17 cellular contexts compared by ENCODE assay signal in genomic region chr9:4424891-4425290, GRCh38.
A peak's percentile ranks its signal among the peaks of the same experiment; 100 is the strongest.
DNase-seq lines count a peak whose midpoint lies in the region; ATAC-seq and TF ChIP-seq lines count a peak whose summit lies in the region.
"Had no signal": no experiment of that assay in that cellular context is flagged by ENCODE, and none has a peak within 500 bp of the region (broad histone marks: within the 10 kb centered on the region; RNA-seq: fewer than 3 reads in every experiment).

No MANE protein-coding gene starts in this region.

- ATAC-seq in upper lobe of right lung (no peak), left lung (no peak), GM21390 (IDR thresholded peaks at IDR 0.05; ENCODE audit: unreplicated experiment) (no peak)

- intact Hi-C loops in upper lobe of right lung (cut with DNase I): no loop called here
- intact Hi-C loops in left lung (cut with DNase I): no loop called here

- H3K36me3 ChIP-seq in SK-N-MC (ENCODE audit: insufficient read depth, low read length): no peaks in the 10 kb centered on the region
- no peaks in the 10 kb centered on the region for H3K36me3 ChIP-seq in upper lobe of right lung
- H3K36me3 ChIP-seq in left lung: no peaks in the 10 kb centered on the region
- H3K36me3 ChIP-seq: BE2C, Peyer's patch had no signal

- no peak overlapping the region for H3K9ac ChIP-seq in SK-N-MC (ENCODE audit: insufficient read length)

- no peak for DNase-seq in SK-N-MC (ENCODE audit: low read depth, low spot score)
- DNase-seq in epithelial cell of prostate (ENCODE audit: low read depth, low spot score): no peak
- peak; percentile 16 for DNase-seq in iris pigment epithelial cell (ENCODE audit: low read depth)
- DNase-seq in upper lobe of right lung: no peak
- no peak for DNase-seq in left lung
- DNase-seq in NCI-H69 (lab: John Stamatoyannopoulos, UW): no peak
- DNase-seq: BE2C; Caco-2; CD4-positive, alpha-beta T cell; GDM1; H9; KG1; NCI-H1694 treated with DMSO at 0.1 percent for 48 hours; NCI-H748 treated with DMSO at 0.1 percent for 48 hours; NK-92 treated with Interleukin-12 subunit alpha and Interleukin-12 subunit beta, amount 100 ng/mL, for 24 hours; Peyer's patch had no signal

- H3K4me1 ChIP-seq in upper lobe of right lung: peaks cover 2% of the 10 kb centered on the region
- H3K4me1 ChIP-seq in left lung: peaks cover 3 to 8% of the 10 kb centered on the region in 2 donors
- H3K4me1 ChIP-seq: BE2C had no signal

- H3K4me3 ChIP-seq in SK-N-MC (no peak overlapping the region), upper lobe of right lung (no peak overlapping the region), left lung (no peak overlapping the region)
- H3K4me3 ChIP-seq: Peyer's patch had no signal

- TF ChIP-seq CTCF in upper lobe of right lung (IDR thresholded peaks at IDR 0.05) (no peak), left lung (IDR thresholded peaks at IDR 0.05) (no peak)

- H3K9me3 ChIP-seq in SK-N-MC (ENCODE audit: low read depth, low read length) (no peaks in the 10 kb centered on the region), upper lobe of right lung (no peaks in the 10 kb centered on the region), left lung (no peaks in the 10 kb centered on the region)
- H3K9me3 ChIP-seq: BE2C, Caco-2, Peyer's patch had no signal

- H3K27ac ChIP-seq in SK-N-MC (peak overlapping the region; percentile 73), epithelial cell of prostate (peak overlapping the region; percentile 34), upper lobe of right lung (peak overlapping the region; percentile 32), left lung (peak overlapping the region in 1 of 2 donors; percentile 50)

- H3K27me3 ChIP-seq in upper lobe of right lung (no peaks in the 10 kb centered on the region), left lung (no peaks in the 10 kb centered on the region)
- H3K27me3 ChIP-seq: BE2C, Peyer's patch had no signal
